10 cellular contexts compared by ENCODE assay signal in genomic region chrX:123424546-123424945, GRCh38.
A peak's percentile ranks its signal among the peaks of the same experiment; 100 is the strongest.
DNase-seq lines count a peak whose midpoint lies in the region; ATAC-seq and TF ChIP-seq lines count a peak whose summit lies in the region.
"Had no signal": no experiment of that assay in that cellular context is flagged by ENCODE, and none has a peak within 500 bp of the region (broad histone marks: within the 10 kb centered on the region; RNA-seq: fewer than 3 reads in every experiment).

No MANE protein-coding gene starts in this region.

- no peak overlapping the region for H3K4me2 ChIP-seq in MM.1S (ENCODE audit: low read depth, low read length)

- no peaks in the 10 kb centered on the region for H3K9me3 Mint-ChIP-seq in chondrocyte (ENCODE audit: low read depth)

- ATAC-seq in GM18499 (IDR thresholded peaks at IDR 0.05; ENCODE audit: insufficient read depth, unreplicated experiment) (peak; percentile 92), GM21737 (IDR thresholded peaks at IDR 0.05; ENCODE audit: unreplicated experiment) (peak; percentile 84), HG03565 (IDR thresholded peaks at IDR 0.05; ENCODE audit: unreplicated experiment) (peak; percentile 97)

- no peaks in the 10 kb centered on the region for H3F3A ChIP-seq in MM.1S (ENCODE audit: insufficient read depth, low read length)

- H3K4me3 Mint-ChIP-seq in chondrocyte (ENCODE audit: unreplicated experiment), result no peak overlapping the region

- no peaks in the 10 kb centered on the region for H3K9me3 ChIP-seq in MM.1S (replicated peaks; ENCODE audit: insufficient read depth, low read length)
- H3K9me3 ChIP-seq: ovary, tibial artery had no signal

- H2AFZ ChIP-seq in MM.1S (ENCODE audit: low read length), result no peak overlapping the region

- no peak overlapping the region for H3K9ac ChIP-seq in MM.1S (ENCODE audit: low read length)

- H3K27me3 Mint-ChIP-seq in chondrocyte (ENCODE audit: low read depth), result no peaks in the 10 kb centered on the region

- no peaks in the 10 kb centered on the region for H3K27me3 ChIP-seq in MM.1S (replicated peaks; ENCODE audit: insufficient read depth, low read length)
- H3K27me3 ChIP-seq: ovary, tibial artery had no signal

- no peaks in the 10 kb centered on the region for H3K9me2 ChIP-seq in MM.1S (replicated peaks; ENCODE audit: insufficient read depth, low read length)

- H3K27ac Mint-ChIP-seq in chondrocyte (ENCODE audit: unreplicated experiment), result no peak overlapping the region

- no peak overlapping the region for H3K27ac ChIP-seq in MM.1S (ENCODE audit: low read length)
- H3K27ac ChIP-seq: ovary had no signal

- H3K79me2 ChIP-seq in MM.1S (ENCODE audit: low read length), result no peaks in the 10 kb centered on the region

- no peaks in the 10 kb centered on the region for H3K36me3 Mint-ChIP-seq in chondrocyte (ENCODE audit: low read depth)

- H3K4me1 Mint-ChIP-seq in chondrocyte (ENCODE audit: low read depth), result peaks cover 4% of the 10 kb centered on the region

- H4K20me1 ChIP-seq in MM.1S (ENCODE audit: insufficient read depth, low read length), result no peaks in the 10 kb centered on the region

- no peaks in the 10 kb centered on the region for H3K36me3 ChIP-seq in MM.1S (replicated peaks; ENCODE audit: insufficient read depth, low read length)
- H3K36me3 ChIP-seq: ovary, tibial artery had no signal

- no peaks in the 10 kb centered on the region; the same call in 1 of the 2 replicates for H3K4me1 ChIP-seq in MM.1S (ENCODE audit: low read length)

- H3K4me3 ChIP-seq in MM.1S (ENCODE audit: low read length), result no peak overlapping the region
- H3K4me3 ChIP-seq: ovary, tibial artery had no signal

- no peak for TF ChIP-seq CTCF in MM.1S (IDR thresholded peaks at IDR 0.05; ENCODE audit: low read length)
- TF ChIP-seq CTCF in chondrocyte (IDR thresholded peaks at IDR 0.05), result no peak

- peak; percentile 12 for DNase-seq in glomerular visceral epithelial cell (ENCODE audit: extremely low spot score)
- DNase-seq in MM.1S, result no peak
- DNase-seq in NCI-H526 treated with DMSO at 0.1 percent for 48 hours (lab: John Stamatoyannopoulos, UW), result no peak
- no peak for DNase-seq in chondrocyte (ENCODE audit: low spot score)
- no peak for DNase-seq in NOMO-1 (lab: John Stamatoyannopoulos, UW; ENCODE audit: unreplicated experiment in 2 of 2)
- DNase-seq: ovary, tibial artery had no signal
